In the genomic region with DNA sequence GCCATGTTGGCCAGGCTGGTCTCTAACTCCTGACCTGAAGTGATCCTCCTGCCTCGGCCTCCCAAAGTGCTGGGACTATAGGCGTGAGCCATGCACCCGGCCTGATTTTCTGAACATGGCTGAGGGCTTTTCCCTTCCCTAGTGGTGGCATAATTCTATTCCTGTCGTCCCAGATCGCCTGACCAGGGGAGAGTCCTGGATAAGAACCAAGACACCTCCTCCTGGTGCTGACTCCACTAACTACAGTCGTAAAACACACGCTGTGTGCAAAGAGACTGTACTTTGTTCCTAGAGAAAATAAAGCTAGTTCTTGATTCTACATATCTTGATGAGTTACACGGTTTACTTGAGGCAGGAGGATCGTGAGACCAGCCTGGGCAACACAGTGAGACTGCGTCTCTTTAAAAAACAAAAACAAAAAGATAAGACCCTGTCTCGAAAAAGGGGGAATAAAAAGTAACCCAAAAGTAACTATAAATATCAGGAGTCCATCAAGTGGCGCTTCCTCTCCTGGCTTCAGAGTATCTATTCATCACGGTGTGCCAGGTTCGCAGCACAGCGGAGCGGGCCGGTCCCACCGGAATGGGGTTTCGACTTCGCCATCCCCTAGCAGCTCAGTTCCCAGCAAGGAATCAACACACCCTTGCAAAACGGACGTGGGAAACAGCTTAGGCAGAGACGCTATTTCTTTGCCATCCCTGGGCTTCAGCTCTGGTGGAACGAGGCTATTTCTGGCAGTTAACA, we compare ENCODE assay signal across 8 cellular contexts. TPM values are rescaled to one million over a fixed set of nuclear protein-coding genes. Genes with fewer than 3 reads are reported as not detected.
DNase-seq lines count a peak whose midpoint lies in the region; ATAC-seq and TF ChIP-seq lines count a peak whose summit lies in the region.

No MANE protein-coding gene starts in this region.

- H3K4me3 ChIP-seq in epithelial cell of proximal tubule (ENCODE audit: low read depth, low read length), result peak overlapping the region; percentile 72

- peaks cover 2% of the 10 kb centered on the region for H3K9me3 Mint-ChIP-seq in neural crest cell

- ATAC-seq in GM21447 (IDR thresholded peaks at IDR 0.05; ENCODE audit: unreplicated experiment), result peak; percentile 2
- ATAC-seq in HG02642 (IDR thresholded peaks at IDR 0.05; ENCODE audit: poor library complexity, unreplicated experiment), result no peak
- no peak for ATAC-seq in HG02973 (IDR thresholded peaks at IDR 0.05; ENCODE audit: unreplicated experiment)

- peak overlapping the region; percentile 98 for H3K4me3 Mint-ChIP-seq in neural crest cell

- peaks cover 30% of the 10 kb centered on the region for H3K4me1 Mint-ChIP-seq in neural crest cell

- TF ChIP-seq CTCF in AG09319 (IDR thresholded peaks at IDR 0.05; ENCODE audit: low read depth, low read length) (peak; percentile 32), epithelial cell of proximal tubule (conservative IDR thresholded peaks at IDR 0.05; ENCODE audit: low read depth, low read length) (peak; percentile 58), neural crest cell (conservative IDR thresholded peaks at IDR 0.05) (no peak)

- no peaks in the 10 kb centered on the region for H3K27me3 Mint-ChIP-seq in neural crest cell (ENCODE audit: low read depth)

- DNase-seq in AG09319 (ENCODE audit: extremely low read depth, low read depth), result peak; percentile 23
- peak; percentile 65 for DNase-seq in SK-MEL-5 (ENCODE audit: low read depth, low spot score)
- peak; percentile 52 for DNase-seq in epithelial cell of proximal tubule (ENCODE audit: low read depth)
- no peak for DNase-seq in neural crest cell (ENCODE audit: low read depth, low spot score)
- no peak for DNase-seq in SK-N-DZ (ENCODE audit: low spot score)

- H3K27ac Mint-ChIP-seq in neural crest cell (ENCODE audit: unreplicated experiment), result peak overlapping the region; percentile 69

- in situ Hi-C loops in SK-MEL-5 (cut with HindIII; ENCODE audit: low pct_unique_long_range_greater_than_20kb, low sequenced_read_pairs), result no loop called here

- H3K36me3 Mint-ChIP-seq in neural crest cell (ENCODE audit: low read depth), result peaks cover 16% of the 10 kb centered on the region

RNA-seq across cellular contexts. Expression of a gene that starts 1.0 kb away (rescaled TPM):
- total RNA-seq in SK-MEL-5 (2014; rRNA removed; shearing (Covaris generic)), result 94.2 and 97.3 TPM in 2 replicates
- 318 and 342 TPM in 2 replicates for polyA plus RNA-seq in SK-MEL-5 (2015; cell fraction: cytosol; rRNA removed)
- 174 and 184 TPM in 2 replicates for polyA plus RNA-seq in SK-MEL-5 (2015; cell fraction: nucleus; rRNA removed)
- total RNA-seq in epithelial cell of proximal tubule (149 and 156 TPM in 2 replicates), neural crest cell (76.1 and 93.8 TPM in 2 replicates)
- 60.9 and 63.2 TPM in 2 replicates for polyA plus RNA-seq in SK-N-DZ (2014; cell fraction: cytosol; rRNA removed)
- polyA plus RNA-seq in SK-N-DZ (2014; cell fraction: nucleus; rRNA removed), result 93.0 and 93.9 TPM in 2 replicates

RNA-seq across cellular contexts. Expression of a gene that starts 1.2 kb away (rescaled TPM):
- total RNA-seq in SK-MEL-5 (2014; rRNA removed; shearing (Covaris generic)), result 25.9 and 29.0 TPM in 2 replicates
- 32.9 and 33.5 TPM in 2 replicates for polyA plus RNA-seq in SK-MEL-5 (2015; cell fraction: cytosol; rRNA removed)
- polyA plus RNA-seq in SK-MEL-5 (2015; cell fraction: nucleus; rRNA removed), result 5.7 and 6.7 TPM in 2 replicates
- total RNA-seq in epithelial cell of proximal tubule (34.1 and 36.6 TPM in 2 replicates), neural crest cell (39.8 and 41.1 TPM in 2 replicates)
- 11.0 and 12.7 TPM in 2 replicates for polyA plus RNA-seq in SK-N-DZ (2014; cell fraction: cytosol; rRNA removed)
- 5.6 and 12.1 TPM in 2 replicates for polyA plus RNA-seq in SK-N-DZ (2014; cell fraction: nucleus; rRNA removed)

RNA-seq across cellular contexts. Expression of a gene that starts 15.7 kb away (rescaled TPM):
- total RNA-seq in SK-MEL-5 (2014; rRNA removed; shearing (Covaris generic)), result not detected in 2 replicates
- not detected in 2 replicates for polyA plus RNA-seq in SK-MEL-5 (2015; cell fraction: cytosol; rRNA removed)
- polyA plus RNA-seq in SK-MEL-5 (2015; cell fraction: nucleus; rRNA removed), result 0.33 and 6.8 TPM in 2 replicates
- 1.7 and 5.1 TPM in 2 replicates for total RNA-seq in epithelial cell of proximal tubule
- total RNA-seq in neural crest cell, result 0.66 and 0.79 TPM in 2 replicates
- polyA plus RNA-seq in SK-N-DZ (2014; cell fraction: cytosol; rRNA removed), result not detected in 2 replicates
- 1.1 TPM in 2 replicates for polyA plus RNA-seq in SK-N-DZ (2014; cell fraction: nucleus; rRNA removed)

RNA-seq across cellular contexts. Expression of a gene that starts 16.9 kb away (rescaled TPM):
- not detected in 2 replicates for total RNA-seq in SK-MEL-5 (2014; rRNA removed; shearing (Covaris generic))
- 0.23 TPM in 1 of 2 replicates, not detected in the other for polyA plus RNA-seq in SK-MEL-5 (2015; cell fraction: cytosol; rRNA removed)
- polyA plus RNA-seq in SK-MEL-5 (2015; cell fraction: nucleus; rRNA removed), result 1.9 TPM in 1 of 2 replicates, not detected in the other
- total RNA-seq in epithelial cell of proximal tubule (0.36 and 0.40 TPM in 2 replicates), neural crest cell (0.19 and 0.20 TPM in 2 replicates)
- 0.10 and 0.36 TPM in 2 replicates for polyA plus RNA-seq in SK-N-DZ (2014; cell fraction: cytosol; rRNA removed)
- polyA plus RNA-seq in SK-N-DZ (2014; cell fraction: nucleus; rRNA removed), result 2.2 and 2.8 TPM in 2 replicates

RNA-seq across cellular contexts. Expression of a gene that starts 24.4 kb away (rescaled TPM):
- not detected in 2 replicates for total RNA-seq in SK-MEL-5 (2014; rRNA removed; shearing (Covaris generic))
- not detected in 2 replicates for polyA plus RNA-seq in SK-MEL-5 (2015; cell fraction: cytosol; rRNA removed)
- polyA plus RNA-seq in SK-MEL-5 (2015; cell fraction: nucleus; rRNA removed), result 0.42 TPM in 1 of 2 replicates, not detected in the other
- total RNA-seq in epithelial cell of proximal tubule, result 0.65 and 3.1 TPM in 2 replicates
- total RNA-seq in neural crest cell, result not detected in 2 replicates
- not detected in 2 replicates for polyA plus RNA-seq in SK-N-DZ (2014; cell fraction: cytosol; rRNA removed)
- not detected in 2 replicates for polyA plus RNA-seq in SK-N-DZ (2014; cell fraction: nucleus; rRNA removed)

Comparison
In these comparisons a context has a peak if more than half of its experiments do, and no peak if none do; other contexts are left out.
1. DNase-seq: peak in AG09319 (single experiment), SK-MEL-5 (single experiment) and epithelial cell of proximal tubule (single experiment); none in neural crest cell (single experiment) and SK-N-DZ (single experiment).